Comparison of ENCODE assay signal across 8 cellular contexts in the genomic region with DNA sequence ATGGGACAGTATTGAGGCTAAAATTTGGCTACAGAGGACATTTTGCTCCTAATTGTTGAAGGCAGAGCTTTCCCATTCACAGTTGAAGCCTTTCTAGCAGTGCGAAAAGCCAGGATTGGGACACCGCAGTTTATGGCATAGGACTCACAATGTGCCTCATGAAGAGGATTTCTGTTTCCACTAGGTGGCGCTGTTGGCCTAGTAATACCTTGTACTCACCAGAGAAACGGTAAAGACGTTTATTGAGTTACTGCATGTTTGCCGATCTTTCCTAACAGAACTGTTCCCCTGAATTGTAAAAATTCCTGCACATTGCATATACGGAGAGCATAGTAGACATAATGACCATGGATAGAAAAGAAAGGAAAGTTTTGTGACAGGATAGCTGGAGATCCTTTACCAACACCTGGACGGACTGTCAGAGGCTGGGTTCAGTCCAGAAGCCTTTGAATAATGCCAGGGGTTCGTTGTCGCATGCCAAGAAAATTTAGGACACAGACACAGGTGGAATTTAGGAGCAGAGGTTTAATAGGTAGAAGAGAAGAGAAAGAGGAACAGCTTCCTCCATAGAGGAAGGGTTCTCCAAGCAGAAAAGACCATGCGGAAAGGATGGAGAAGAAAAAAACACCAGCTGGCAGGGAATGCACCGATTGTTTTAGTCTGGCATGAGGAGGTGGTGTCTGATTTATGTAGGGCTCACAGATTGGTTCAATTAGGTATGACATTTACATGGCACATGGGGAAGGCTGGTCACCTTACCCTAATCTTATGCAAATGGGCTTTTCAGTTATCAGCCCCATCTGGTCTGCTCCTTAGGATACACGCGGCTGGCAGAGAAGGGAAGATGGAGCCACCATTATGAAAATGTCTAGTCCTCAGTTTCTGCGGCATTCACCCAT. TPM values are rescaled to one million over a fixed set of nuclear protein-coding genes. Genes with fewer than 3 reads are reported as not detected.
DNase-seq lines count a peak whose midpoint lies in the region; ATAC-seq and TF ChIP-seq lines count a peak whose summit lies in the region.

No MANE protein-coding gene starts in this region.

- no peak overlapping the region for H3K4me3 ChIP-seq in mucosa of descending colon

- H3K36me3 ChIP-seq in mucosa of descending colon (ENCODE audit: low read depth) = no peaks in the 10 kb centered on the region

- TF ChIP-seq CTCF in mucosa of descending colon (IDR thresholded peaks at IDR 0.05) = no peak

- POLR2A ChIA-PET in HEK293T (lab: Yijun Ruan, JAX) = no interaction called here

- CTCF ChIA-PET in HEK293T (lab: Yijun Ruan, JAX) = interaction anchor here (1.0 to 1.5 kb wide), 3 partner anchors 10 to 1265 kb away, joined by 3 to 15 read pairs (median 3); a partner anchor contains a TSS

- peaks cover 5% of the 10 kb centered on the region for H3K9me3 ChIP-seq in mucosa of descending colon

- ATAC-seq in mucosa of descending colon (peak; percentile 84), GM21447 (IDR thresholded peaks at IDR 0.05; ENCODE audit: unreplicated experiment) (no peak), HG03135 (IDR thresholded peaks at IDR 0.05; ENCODE audit: unreplicated experiment) (no peak)

- H3K4me1 ChIP-seq in mucosa of descending colon (ENCODE audit: low read depth) = no peaks in the 10 kb centered on the region

- intact Hi-C loops in mucosa of descending colon (cut with DNase I, micrococcal nuclease) = no loop called here

- peak; percentile 87 for DNase-seq in DMS79 treated with DMSO at 0.1 percent for 48 hours (lab: John Stamatoyannopoulos, UW)
- peak; percentile 42 for DNase-seq in HEK293T (ENCODE audit: extremely low spot score)
- peak; percentile 87 to 88 for DNase-seq in NCI-H2081 (lab: John Stamatoyannopoulos, UW)
- DNase-seq in T-helper 1 cell = peak in 3 of 5 donors; percentile 13 to 40 (median 33)
- DNase-seq in ecto neural progenitor cell (ENCODE audit: low spot score) = peak; percentile 82
- peak in 1 of 3 donors; percentile 88 for DNase-seq in mucosa of descending colon

TF ChIP-seq in HEK293T, 16 proteins besides CTCF, POLR2A, EP300 and RAD21:
- no peak for TF ChIP-seq CTBP1 (IDR thresholded peaks at IDR 0.05; ENCODE audit: borderline replicate concordance)
- TF ChIP-seq SUZ12 (IDR thresholded peaks at IDR 0.05) = no peak
- TF ChIP-seq FOXA1 (IDR thresholded peaks at IDR 0.05) = no peak
- TF ChIP-seq FOXM1 (IDR thresholded peaks at IDR 0.05; ENCODE audit: borderline replicate concordance) = no peak
- TF ChIP-seq HDGF (IDR thresholded peaks at IDR 0.05; ENCODE audit: borderline replicate concordance) = no peak
- no peak for TF ChIP-seq BHLHE40 (IDR thresholded peaks at IDR 0.05; ENCODE audit: borderline replicate concordance)
- no peak for TF ChIP-seq L3MBTL2 (conservative IDR thresholded peaks at IDR 0.05)
- TF ChIP-seq NFRKB (IDR thresholded peaks at IDR 0.05) = no peak

RNA-seq across cellular contexts. Expression of a gene that starts 10.8 kb away (rescaled TPM):
- not detected for total RNA-seq in mucosa of descending colon

RNA-seq across cellular contexts. Expression of a gene that starts 17.3 kb away (rescaled TPM):
- under 1 TPM; 0.32 to 0.95 (median 0.67) TPM for total RNA-seq in mucosa of descending colon

RNA-seq across cellular contexts. Expression of a gene that starts 18.4 kb away (rescaled TPM):
- total RNA-seq in mucosa of descending colon = 10 to 100 TPM; 17.6 to 21.7 (median 19.4) TPM

RNA-seq across cellular contexts. Expression of a gene that starts 32.6 kb away (rescaled TPM):
- not detected for total RNA-seq in mucosa of descending colon

RNA-seq across cellular contexts. Expression of a gene that starts 44.9 kb away (rescaled TPM):
- not detected for total RNA-seq in mucosa of descending colon
